In genomic region chr6:8499540-8499939, GRCh38 we compare ENCODE assay signal across 10 cellular contexts.
DNase-seq lines count a peak whose midpoint lies in the region; ATAC-seq, FAIRE-seq and TF ChIP-seq lines count a peak whose summit lies in the region.
"Had no signal": no experiment of that assay in that cellular context is flagged by ENCODE, and none has a peak within 500 bp of the region (broad histone marks: within the 10 kb centered on the region; RNA-seq: fewer than 3 reads in every experiment).

No MANE protein-coding gene starts in this region.

- no peak for TF ChIP-seq POLR2A in HepG2 (IDR thresholded peaks at IDR 0.05; ENCODE audit: insufficient read depth in 1 of 2, low read depth in 2 of 2, low read length in 2 of 2)

- TF ChIP-seq CTCF in BE2C (IDR thresholded peaks at IDR 0.05; ENCODE audit: low read depth, low read length), result peak; percentile 61
- peak; percentile 43; the same call in 1 of the 2 replicates for TF ChIP-seq CTCF in WERI-Rb-1 (IDR thresholded peaks at IDR 0.05; ENCODE audit: low read depth, low read length)
- peak; percentile 53 for TF ChIP-seq CTCF in HepG2 (CRISPR knock-in tag; IDR thresholded peaks at IDR 0.05)

- CTCF ChIA-PET in HepG2 (lab: Yijun Ruan, JAX; ENCODE audit: low intra/inter-chr PET ratio, low total read pairs), result no interaction called here

- H3K27ac Mint-ChIP-seq in activated T-cell treated with anti-CD3 and anti-CD28 coated beads, Interleukin-2, amount 50 U/mL, for 72 hours, result no peak overlapping the region
- H3K27ac Mint-ChIP-seq in stimulated activated effector memory CD8-positive, alpha-beta T cell treated with anti-CD3 and anti-CD28 coated beads, Interleukin-12 subunit alpha, Interleukin-12 subunit beta, amount 100 ng/mL, for 72 hours, result no peak overlapping the region
- H3K27ac Mint-ChIP-seq in activated T-helper 1 cell treated with anti-CD3 and anti-CD28 coated beads, Interleukin-12 subunit alpha, Interleukin-12 subunit beta, Interleukin-2, Interleukin-4 antibody, amounts not matched to agents 30 ng/mL and 10 ng/mL and 1 ng/mL, durations not matched to agents 14 hours and 24 hours and 36 hours, result no peak overlapping the region

- no peak for TF ChIP-seq RAD21 in HepG2 (CRISPR knock-in tag; IDR thresholded peaks at IDR 0.05)

- no peaks in the 10 kb centered on the region for H4K20me1 ChIP-seq in HepG2 (ENCODE audit: insufficient read depth, low read length)

- ATAC-seq in HepG2, result no peak
- no peak for ATAC-seq in activated T-cell treated with anti-CD3 and anti-CD28 coated beads, Interleukin-2, amount 50 U/mL, for 72 hours (replicated peaks in 1 of 2)
- ATAC-seq in stimulated activated effector memory CD8-positive, alpha-beta T cell treated with anti-CD3 and anti-CD28 coated beads, Interleukin-12 subunit alpha, Interleukin-12 subunit beta, amount 100 ng/mL, for 72 hours, result no peak
- no peak for ATAC-seq in GM18511 (IDR thresholded peaks at IDR 0.05; ENCODE audit: unreplicated experiment)
- ATAC-seq: sciatic nerve had no signal

- no peaks in the 10 kb centered on the region for H3K4me1 Mint-ChIP-seq in activated T-cell treated with anti-CD3 and anti-CD28 coated beads, Interleukin-2, amount 50 U/mL, for 72 hours (ENCODE audit: low read depth)
- H3K4me1 Mint-ChIP-seq in stimulated activated effector memory CD8-positive, alpha-beta T cell treated with anti-CD3 and anti-CD28 coated beads, Interleukin-12 subunit alpha, Interleukin-12 subunit beta, amount 100 ng/mL, for 72 hours, result no peaks in the 10 kb centered on the region
- H3K4me1 Mint-ChIP-seq in activated T-helper 1 cell treated with anti-CD3 and anti-CD28 coated beads, Interleukin-12 subunit alpha, Interleukin-12 subunit beta, Interleukin-2, Interleukin-4 antibody, amounts not matched to agents 30 ng/mL and 10 ng/mL and 1 ng/mL, durations not matched to agents 14 hours and 24 hours and 36 hours (ENCODE audit: low read depth), result no peaks in the 10 kb centered on the region

- 0% methylated on average over 1 of the region's 1 CpG for WGBS in HepG2 (ENCODE audit: low lambda C conversion rate)

- H3K4me3 ChIP-seq in BE2C (ENCODE audit: low read depth, low read length), result no peak overlapping the region
- H3K4me3 ChIP-seq in WERI-Rb-1 (ENCODE audit: low read depth, low read length), result no peak overlapping the region
- no peak overlapping the region for H3K4me3 ChIP-seq in HepG2 (replicated peaks in 1 of 3; ENCODE audit: insufficient read depth in 1 of 3, low read depth in 2 of 3, low read length in 3 of 3)
- H3K4me3 ChIP-seq: thoracic aorta had no signal

- in situ Hi-C loops in HepG2 (cut with HindIII; ENCODE audit: extremely low pct_ligation_motif_present, low pct_unique_long_range_greater_than_20kb), result no loop called here

- no peaks in the 10 kb centered on the region for H3K79me2 ChIP-seq in HepG2 (ENCODE audit: insufficient read depth, low read length)

- no peak overlapping the region for H3K4me2 ChIP-seq in HepG2 (ENCODE audit: low read depth, low read length)

- H2AFZ ChIP-seq in HepG2 (ENCODE audit: low read length), result no peak overlapping the region

- POLR2A ChIA-PET in HepG2 (lab: Yijun Ruan, JAX), result no interaction called here

- H3K27me3 Mint-ChIP-seq in activated T-cell treated with anti-CD3 and anti-CD28 coated beads, Interleukin-2, amount 50 U/mL, for 72 hours (ENCODE audit: low read depth), result no peaks in the 10 kb centered on the region
- H3K27me3 Mint-ChIP-seq in activated T-helper 1 cell treated with anti-CD3 and anti-CD28 coated beads, Interleukin-12 subunit alpha, Interleukin-12 subunit beta, Interleukin-2, Interleukin-4 antibody, amounts not matched to agents 30 ng/mL and 10 ng/mL and 1 ng/mL, durations not matched to agents 14 hours and 24 hours and 36 hours (ENCODE audit: insufficient read depth), result no peaks in the 10 kb centered on the region

- BruUV-seq in HepG2 (replicated peaks; lab: Mats Ljungman, UMichigan), result no TSS peak

- peak; percentile 43 for FAIRE-seq in HepG2 (lab: Jason Lieb, UNC)

- no peak overlapping the region for H3K9ac ChIP-seq in HepG2 (ENCODE audit: insufficient read depth, low read depth, low read length)

- H3K9me3 Mint-ChIP-seq in activated T-cell treated with anti-CD3 and anti-CD28 coated beads, Interleukin-2, amount 50 U/mL, for 72 hours, result peaks cover 2% of the 10 kb centered on the region in 2 donors
- H3K9me3 Mint-ChIP-seq in stimulated activated effector memory CD8-positive, alpha-beta T cell treated with anti-CD3 and anti-CD28 coated beads, Interleukin-12 subunit alpha, Interleukin-12 subunit beta, amount 100 ng/mL, for 72 hours, result peaks cover 6% of the 10 kb centered on the region
- H3K9me3 Mint-ChIP-seq in activated T-helper 1 cell treated with anti-CD3 and anti-CD28 coated beads, Interleukin-12 subunit alpha, Interleukin-12 subunit beta, Interleukin-2, Interleukin-4 antibody, amounts not matched to agents 30 ng/mL and 10 ng/mL and 1 ng/mL, durations not matched to agents 14 hours and 24 hours and 36 hours, result no peaks in the 10 kb centered on the region

- TF ChIP-seq EP300 in HepG2 (IDR thresholded peaks at IDR 0.05; ENCODE audit: low read depth in 2 of 2, low read length in 2 of 2) (no peak), HepG2 (CRISPR knock-in tag; IDR thresholded peaks at IDR 0.05; ENCODE audit: borderline replicate concordance) (no peak)

- intact Hi-C loops in HepG2 (cut with micrococcal nuclease; ENCODE audit: unreplicated experiment), result loop anchor here (1.0 kb wide), 1 partner anchor 389 kb away; no protein-coding TSS in a partner anchor
- intact Hi-C loops in activated T-helper 1 cell treated with anti-CD3 and anti-CD28 coated beads, Interleukin-12 subunit alpha, Interleukin-12 subunit beta, Interleukin-2, Interleukin-4 antibody, amounts not matched to agents 30 ng/mL and 10 ng/mL and 1 ng/mL, durations not matched to agents 14 hours and 24 hours and 36 hours (cut with micrococcal nuclease), result no loop called here

- H3K36me3 Mint-ChIP-seq in activated T-cell treated with anti-CD3 and anti-CD28 coated beads, Interleukin-2, amount 50 U/mL, for 72 hours (ENCODE audit: insufficient read depth in 2 of 2), result no peaks in the 10 kb centered on the region
- no peaks in the 10 kb centered on the region for H3K36me3 Mint-ChIP-seq in stimulated activated effector memory CD8-positive, alpha-beta T cell treated with anti-CD3 and anti-CD28 coated beads, Interleukin-12 subunit alpha, Interleukin-12 subunit beta, amount 100 ng/mL, for 72 hours
- H3K36me3 Mint-ChIP-seq in activated T-helper 1 cell treated with anti-CD3 and anti-CD28 coated beads, Interleukin-12 subunit alpha, Interleukin-12 subunit beta, Interleukin-2, Interleukin-4 antibody, amounts not matched to agents 30 ng/mL and 10 ng/mL and 1 ng/mL, durations not matched to agents 14 hours and 24 hours and 36 hours (ENCODE audit: low read depth), result no peaks in the 10 kb centered on the region

- DNase-seq in BE2C (no peak), HT-29 (ENCODE audit: low spot score) (peak; percentile 31), WERI-Rb-1 (no peak), HepG2 (ENCODE audit: low spot score) (peak; percentile 10)
- DNase-seq in activated T-cell treated with anti-CD3 and anti-CD28 coated beads, Interleukin-2, amount 50 U/mL, for 72 hours, result no peak
- DNase-seq in stimulated activated effector memory CD8-positive, alpha-beta T cell treated with anti-CD3 and anti-CD28 coated beads, Interleukin-12 subunit alpha, Interleukin-12 subunit beta, amount 100 ng/mL, for 72 hours (ENCODE audit: low spot score in 2 of 2), result no peak
- DNase-seq in activated T-helper 1 cell treated with anti-CD3 and anti-CD28 coated beads, Interleukin-12 subunit alpha, Interleukin-12 subunit beta, Interleukin-2, Interleukin-4 antibody, amounts not matched to agents 30 ng/mL and 10 ng/mL and 1 ng/mL, durations not matched to agents 14 hours and 24 hours and 36 hours (ENCODE audit: low spot score), result no peak

- no peaks in the 10 kb centered on the region for H3K27me3 ChIP-seq in BE2C
- H3K27me3 ChIP-seq in WERI-Rb-1 (ENCODE audit: insufficient read depth, low read depth, severe bottlenecking), result no peaks in the 10 kb centered on the region
- H3K27me3 ChIP-seq in HepG2 (ENCODE audit: control insufficient read depth in 1 of 2, insufficient read depth in 2 of 2, low read length in 2 of 2), result no peaks in the 10 kb centered on the region

- H3K36me3 ChIP-seq in BE2C (no peaks in the 10 kb centered on the region), WERI-Rb-1 (no peaks in the 10 kb centered on the region), HepG2 (replicated peaks in 1 of 2; ENCODE audit: control insufficient read depth in 1 of 2, insufficient read depth in 2 of 2, low read length in 2 of 2) (no peaks in the 10 kb centered on the region)
- H3K36me3 ChIP-seq: thoracic aorta had no signal

- H3K4me3 Mint-ChIP-seq in activated T-cell treated with anti-CD3 and anti-CD28 coated beads, Interleukin-2, amount 50 U/mL, for 72 hours, result no peak overlapping the region
- no peak overlapping the region for H3K4me3 Mint-ChIP-seq in stimulated activated effector memory CD8-positive, alpha-beta T cell treated with anti-CD3 and anti-CD28 coated beads, Interleukin-12 subunit alpha, Interleukin-12 subunit beta, amount 100 ng/mL, for 72 hours
- no peak overlapping the region for H3K4me3 Mint-ChIP-seq in activated T-helper 1 cell treated with anti-CD3 and anti-CD28 coated beads, Interleukin-12 subunit alpha, Interleukin-12 subunit beta, Interleukin-2, Interleukin-4 antibody, amounts not matched to agents 30 ng/mL and 10 ng/mL and 1 ng/mL, durations not matched to agents 14 hours and 24 hours and 36 hours

- no peaks in the 10 kb centered on the region for H3K4me1 ChIP-seq in BE2C
- H3K4me1 ChIP-seq in HepG2 (ENCODE audit: insufficient read depth, low read length), result no peaks in the 10 kb centered on the region

- no peak overlapping the region for H3K27ac ChIP-seq in WERI-Rb-1
- no peak overlapping the region for H3K27ac ChIP-seq in HepG2 (ENCODE audit: extremely low read length, insufficient read depth, low read length)
- H3K27ac ChIP-seq: thoracic aorta had no signal

- H3K9me3 ChIP-seq in BE2C (no peaks in the 10 kb centered on the region), WERI-Rb-1 (ENCODE audit: severe bottlenecking) (peaks cover 4% of the 10 kb centered on the region), HepG2 (ENCODE audit: low read length) (no peaks in the 10 kb centered on the region)

Comparison
In these comparisons a context has a peak if more than half of its experiments do, and no peak if none do; other contexts are left out.
1. DNase-seq: peak in HT-29 (single experiment) and HepG2 (single experiment); none in BE2C (single experiment), WERI-Rb-1 (single experiment), activated T-cell treated with anti-CD3 and anti-CD28 coated beads, Interleukin-2, amount 50 U/mL, for 72 hours (0 of 2), stimulated activated effector memory CD8-positive, alpha-beta T cell treated with anti-CD3 and anti-CD28 coated beads, Interleukin-12 subunit alpha, Interleukin-12 subunit beta, amount 100 ng/mL, for 72 hours (0 of 2) and activated T-helper 1 cell treated with anti-CD3 and anti-CD28 coated beads, Interleukin-12 subunit alpha, Interleukin-12 subunit beta, Interleukin-2, Interleukin-4 antibody, amounts not matched to agents 30 ng/mL and 10 ng/mL and 1 ng/mL, durations not matched to agents 14 hours and 24 hours and 36 hours (single experiment).
2. Peak in every context shown above with its lines, with median percentiles within 50 percentile points of each other: CTCF ChIP-seq.